6 cellular contexts compared by ENCODE assay signal in the genomic region with DNA sequence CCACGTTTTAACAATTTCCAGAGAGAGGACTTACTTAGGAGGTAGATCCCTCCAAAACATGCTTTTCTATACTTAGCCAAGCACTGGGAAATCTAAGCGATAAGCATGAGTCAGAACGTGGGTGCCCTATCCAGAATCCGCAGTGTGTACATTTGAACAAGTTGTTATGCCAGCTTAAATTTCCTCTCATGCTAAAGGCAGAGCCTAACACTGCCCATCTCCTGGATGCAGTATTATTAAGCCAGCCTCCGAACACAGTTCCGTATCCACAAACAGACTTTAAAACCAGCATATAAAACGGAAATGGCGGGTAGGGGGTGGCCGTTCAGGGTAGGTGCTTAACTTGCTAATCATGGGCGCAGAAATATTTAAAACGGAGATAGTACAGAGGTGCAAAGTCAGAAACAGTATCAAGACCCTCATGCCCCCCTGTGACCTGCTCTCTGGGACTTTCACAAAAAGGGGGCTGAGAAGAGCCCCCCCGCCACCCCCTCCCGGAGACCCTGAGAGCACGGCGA. TPM values are rescaled to one million over a fixed set of nuclear protein-coding genes. Genes with fewer than 3 reads are reported as not detected.
DNase-seq lines count a peak whose midpoint lies in the region; ATAC-seq lines count a peak whose summit lies in the region.

No MANE protein-coding gene starts in this region.

- H3K4me1 Mint-ChIP-seq in IgD-negative memory B cell = peaks cover 19 to 21% (median 20%) of the 10 kb centered on the region in 3 donors
- H3K4me1 Mint-ChIP-seq in activated naive CD8-positive, alpha-beta T cell (ENCODE audit: low read depth) = peaks cover 21% of the 10 kb centered on the region

- H3K36me3 Mint-ChIP-seq in IgD-negative memory B cell = no peaks in the 10 kb centered on the region
- H3K36me3 Mint-ChIP-seq in activated naive CD8-positive, alpha-beta T cell = peaks cover 2% of the 10 kb centered on the region

- H3K27me3 Mint-ChIP-seq in IgD-negative memory B cell = no peaks in the 10 kb centered on the region
- no peaks in the 10 kb centered on the region for H3K27me3 Mint-ChIP-seq in activated naive CD8-positive, alpha-beta T cell

- peak overlapping the region; percentile 57 for H3K27ac ChIP-seq in layer of hippocampus (ENCODE audit: low read depth, low read length)

- peaks cover 0 to 10% (median 0%) of the 10 kb centered on the region in 3 donors for H3K9me3 Mint-ChIP-seq in IgD-negative memory B cell
- peaks cover 10% of the 10 kb centered on the region for H3K9me3 Mint-ChIP-seq in activated naive CD8-positive, alpha-beta T cell (ENCODE audit: low read depth)

- no peak for ATAC-seq in HG03175 (IDR thresholded peaks at IDR 0.05; ENCODE audit: unreplicated experiment)

- DNase-seq in AG20443 (ENCODE audit: low spot score) (peak; percentile 40), DMS114 treated with DMSO at 0.1 percent for 48 hours (lab: John Stamatoyannopoulos, UW; ENCODE audit: unreplicated experiment) (no peak)

- no peaks in the 10 kb centered on the region for H3K27me3 ChIP-seq in layer of hippocampus (ENCODE audit: control insufficient read depth, insufficient read depth, low read length)

- H3K27ac Mint-ChIP-seq in IgD-negative memory B cell = peak overlapping the region in 2 of 3 donors; percentile 16 to 76
- peak overlapping the region; percentile 81 for H3K27ac Mint-ChIP-seq in activated naive CD8-positive, alpha-beta T cell

- H3K4me3 Mint-ChIP-seq in IgD-negative memory B cell = peak overlapping the region; percentile 85 to 94 (median 90)
- peak overlapping the region; percentile 88 for H3K4me3 Mint-ChIP-seq in activated naive CD8-positive, alpha-beta T cell

RNA-seq across cellular contexts. Expression of a gene that starts 1.0 kb away (rescaled TPM):
- polyA plus RNA-seq in IgD-negative memory B cell = not detected

RNA-seq across cellular contexts. Expression of a gene that starts 1.0 kb away (rescaled TPM):
- polyA plus RNA-seq in IgD-negative memory B cell = 0.60 TPM

RNA-seq across cellular contexts. Expression of a gene that starts 38.5 kb away (rescaled TPM):
- polyA plus RNA-seq in IgD-negative memory B cell = 15.2 TPM

RNA-seq across cellular contexts. Expression of a gene that starts 42.3 kb away (rescaled TPM):
- 0.20 TPM for polyA plus RNA-seq in IgD-negative memory B cell

RNA-seq across cellular contexts. Expression of a gene that starts 46.8 kb away (rescaled TPM):
- 0.78 TPM for polyA plus RNA-seq in IgD-negative memory B cell
